ENCODE assay signal across 7 cellular contexts in genomic region chr6:36622901-36623546, GRCh38. TPM values are rescaled to one million over a fixed set of nuclear protein-coding genes. Genes with fewer than 3 reads are reported as not detected.
A peak's percentile ranks its signal among the peaks of the same experiment; 100 is the strongest.
DNase-seq lines count a peak whose midpoint lies in the region; ATAC-seq and TF ChIP-seq lines count a peak whose summit lies in the region.

No MANE protein-coding gene starts in this region.

- H3K4me1 Mint-ChIP-seq in IgD-negative memory B cell = peaks cover 13 to 25% (median 15%) of the 10 kb centered on the region in 3 donors
- peaks cover 15% of the 10 kb centered on the region for H3K4me1 Mint-ChIP-seq in endothelial cell (ENCODE audit: unreplicated experiment)

- H3K36me3 Mint-ChIP-seq in IgD-negative memory B cell = no peaks in the 10 kb centered on the region
- H3K36me3 Mint-ChIP-seq in endothelial cell (ENCODE audit: low read depth, unreplicated experiment) = no peaks in the 10 kb centered on the region

- H3K4me3 Mint-ChIP-seq in IgD-negative memory B cell (no peak overlapping the region), endothelial cell (ENCODE audit: unreplicated experiment) (no peak overlapping the region)

- intact Hi-C loops in sciatic nerve (cut with DNase I) = loop anchor here (5.0 kb wide), 1 partner anchor 59 kb away; no protein-coding TSS in a partner anchor

- TF ChIP-seq CTCF in endothelial cell (IDR thresholded peaks at IDR 0.05; ENCODE audit: unreplicated experiment) = no peak

- H3K27ac Mint-ChIP-seq in IgD-negative memory B cell = peak overlapping the region; percentile 7 to 85 (median 28)
- peak overlapping the region; percentile 36 for H3K27ac Mint-ChIP-seq in endothelial cell (ENCODE audit: unreplicated experiment)

- DNase-seq in endothelial cell (ENCODE audit: low spot score) = no peak
- DNase-seq in sciatic nerve (ENCODE audit: low spot score) = peak; percentile 47
- no peak for DNase-seq in NCI-H524 treated with DMSO at 0.1 percent for 48 hours (lab: John Stamatoyannopoulos, UW)
- no peak for DNase-seq in NCI-H526 (lab: John Stamatoyannopoulos, UW)

- H3K27me3 Mint-ChIP-seq in IgD-negative memory B cell = no peaks in the 10 kb centered on the region
- no peaks in the 10 kb centered on the region for H3K27me3 Mint-ChIP-seq in endothelial cell (ENCODE audit: unreplicated experiment)

- ATAC-seq in GM18907 (IDR thresholded peaks at IDR 0.05; ENCODE audit: unreplicated experiment) (peak; percentile 12), sciatic nerve (no peak), GM18868 (IDR thresholded peaks at IDR 0.05; ENCODE audit: unreplicated experiment) (no peak)

- H3K9me3 Mint-ChIP-seq in IgD-negative memory B cell (no peaks in the 10 kb centered on the region), endothelial cell (ENCODE audit: unreplicated experiment) (no peaks in the 10 kb centered on the region)

RNA-seq across cellular contexts. Expression of gene SRSF3, which starts 28.9 kb away (rescaled TPM):
- polyA plus RNA-seq in IgD-negative memory B cell = 384 TPM
- total RNA-seq in endothelial cell (ENCODE audit: unreplicated experiment) (289 TPM), sciatic nerve (218 TPM)

RNA-seq across cellular contexts. Expression of gene CDKN1A, which starts 55.5 kb away (rescaled TPM):
- 81.1 TPM for polyA plus RNA-seq in IgD-negative memory B cell
- total RNA-seq in endothelial cell (ENCODE audit: unreplicated experiment) (48.4 TPM), sciatic nerve (142 TPM)
